ENCODE assay signal across 2 cellular contexts in the genomic region with DNA sequence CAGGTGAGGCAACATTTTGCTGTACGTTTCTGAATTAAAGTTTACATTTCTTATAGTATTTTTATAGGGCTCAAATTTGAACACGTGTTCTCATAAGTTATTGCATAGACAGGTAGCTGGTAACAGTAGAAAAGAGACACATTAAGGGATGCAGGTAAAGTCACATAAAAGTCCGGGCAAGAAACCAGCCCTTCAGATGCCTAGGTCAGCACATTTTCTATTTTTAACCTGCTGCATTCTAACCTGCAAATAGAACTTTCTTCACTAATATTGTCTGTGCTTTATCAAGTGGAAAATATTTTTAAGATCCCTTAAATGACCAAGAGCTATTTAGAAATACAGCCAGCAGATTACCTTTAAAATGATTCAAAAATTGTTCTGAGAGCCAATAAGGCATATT.
A peak's percentile ranks its signal among the peaks of the same experiment; 100 is the strongest.
TF ChIP-seq lines count a peak whose summit lies in the region.

No MANE protein-coding gene starts in this region.

TF ChIP-seq in HepG2, 621 proteins besides CTCF, POLR2A, EP300 and RAD21:
- peak; percentile 82 to 90 for TF ChIP-seq MAFK (conservative IDR thresholded peaks at IDR 0.05 in 1 of 2, IDR thresholded peaks at IDR 0.05 in 1 of 2; ENCODE audit: low read length in 2 of 2)
- TF ChIP-seq MAFF (IDR thresholded peaks at IDR 0.05; ENCODE audit: low read depth, low read length) = peak; percentile 74
- no peak for TF ChIP-seq TMF1 (CRISPR knock-in tag; IDR thresholded peaks at IDR 0.05; ENCODE audit: low read depth)
- no peak for TF ChIP-seq ZNF775 (CRISPR knock-in tag; IDR thresholded peaks at IDR 0.05; ENCODE audit: borderline replicate concordance)

TF ChIP-seq in K562, 482 proteins besides CTCF, POLR2A, EP300 and RAD21:
- TF ChIP-seq ZNF316 (IDR thresholded peaks at IDR 0.05) (peak; percentile 25; the same call in 1 of the 2 replicates), PYGO2 (tag; IDR thresholded peaks at IDR 0.05) (no peak), C11orf30 (IDR thresholded peaks at IDR 0.05; ENCODE audit: low read depth) (0 out of 2 replicates have a peak, but pooled peaks have one; percentile 5), MAFF (IDR thresholded peaks at IDR 0.05; ENCODE audit: low read length) (0 out of 2 replicates have a peak, but pooled peaks have one; percentile 12)
TF ChIP-seq in K562: peak in this region for 3.
